35 cellular contexts compared by ENCODE assay signal in genomic region chr6:22794844-22795243, GRCh38.
"Had no signal": no experiment of that assay in that cellular context is flagged by ENCODE, and none has a peak within 500 bp of the region (broad histone marks: within the 10 kb centered on the region; RNA-seq: fewer than 3 reads in every experiment).

No MANE protein-coding gene starts in this region.

- H3K9ac ChIP-seq: KMS-11 had no signal

- H3K4me3 ChIP-seq: MG63 had no signal

- H3K36me3 ChIP-seq: MG63 had no signal

- DNase-seq: Karpas-422, Kasumi-1, MG63, MM.1S, MV-4-11, NCI-H1048, NCI-H1092, NCI-H1092 treated with DMSO at 0.1 percent for 48 hours, NCI-H1105, NCI-H1105 treated with DMSO at 0.1 percent for 48 hours, NCI-H1417, NCI-H1417 treated with DMSO at 0.1 percent for 48 hours, NCI-H1436, NCI-H1436 treated with DMSO at 0.1 percent for 48 hours, NCI-H146, NCI-H1694, NCI-H1694 treated with DMSO at 0.1 percent for 48 hours, NCI-H187, NCI-H187 treated with DMSO at 0.1 percent for 48 hours, NCI-H1930, NCI-H2029, NCI-H2029 treated with DMSO at 0.1 percent for 48 hours, NCI-H2081, NCI-H2081 treated with DMSO at 0.1 percent for 48 hours, NCI-H2107, NCI-H2171, NCI-H2171 treated with DMSO at 0.1 percent for 48 hours, NCI-H2227 treated with DMSO at 0.1 percent for 48 hours, NCI-H226, NCI-H345, NCI-H446, NCI-H446 treated with DMSO at 0.1 percent for 48 hours, NCI-H510A, NCI-H510A treated with DMSO at 0.1 percent for 48 hours had no signal

- H3K27me3 ChIP-seq: MG63 had no signal

- H3K27ac ChIP-seq: KMS-11 had no signal

- H3K4me2 ChIP-seq: KMS-11 had no signal
